In the genomic region with DNA sequence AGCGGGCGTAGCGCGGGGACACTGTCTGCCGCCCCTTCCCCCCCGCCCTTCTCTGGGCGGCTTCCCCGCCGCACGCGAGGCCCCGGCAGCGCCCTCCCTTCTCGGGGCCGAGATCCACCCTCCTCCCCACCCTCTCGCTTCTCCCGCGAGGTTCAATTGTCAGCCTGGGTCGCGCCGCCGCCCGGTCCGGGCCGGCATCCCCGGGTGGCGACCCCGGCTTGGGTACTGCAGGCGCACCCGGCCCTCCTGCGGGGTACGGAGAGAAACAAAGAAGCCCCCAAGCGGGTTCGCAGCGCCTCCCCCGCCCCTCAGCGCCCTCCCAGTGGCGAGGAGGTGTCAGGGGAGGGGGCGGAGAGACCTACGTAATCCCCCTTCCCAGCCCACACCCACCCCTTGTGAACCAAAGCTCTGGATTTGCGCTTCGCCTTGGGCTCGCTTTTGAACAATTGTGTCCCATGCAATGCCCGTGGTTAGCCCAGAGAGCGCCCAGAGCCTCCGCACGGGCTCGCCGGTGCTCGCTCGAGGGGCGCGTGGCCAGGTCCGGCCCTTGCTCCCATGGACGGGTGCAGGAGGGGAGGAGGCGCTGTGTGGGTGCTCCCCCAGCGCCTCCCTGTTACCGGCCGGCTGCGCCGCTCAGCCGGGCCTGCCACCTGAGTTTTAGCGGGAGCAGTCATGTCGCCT, we compare ENCODE assay signal across 9 cellular contexts. TPM values are rescaled to one million over a fixed set of nuclear protein-coding genes. Genes with fewer than 3 reads are reported as not detected.
A peak's percentile ranks its signal among the peaks of the same experiment; 100 is the strongest.
DNase-seq lines count a peak whose midpoint lies in the region; ATAC-seq, FAIRE-seq and TF ChIP-seq lines count a peak whose summit lies in the region.
"Had no signal": no experiment of that assay in that cellular context is flagged by ENCODE, and none has a peak within 500 bp of the region (broad histone marks: within the 10 kb centered on the region; RNA-seq: fewer than 3 reads in every experiment).

No MANE protein-coding gene starts in this region.

- no peak overlapping the region for H3K4ac ChIP-seq in trophoblast cell (ENCODE audit: low read depth, low read length)

- H4K91ac ChIP-seq in trophoblast cell (ENCODE audit: low read depth, low read length), result no peak overlapping the region

- H3K4me1 ChIP-seq in OCI-LY3 (ENCODE audit: low read length) (peaks cover 19% of the 10 kb centered on the region), fibroblast of lung (ENCODE audit: control insufficient read depth, extremely low read depth, insufficient read depth, low read length) (peaks cover 3% of the 10 kb centered on the region), trophoblast cell (ENCODE audit: control insufficient read depth in 1 of 2, insufficient read depth in 2 of 2, low read length in 2 of 2) (peaks cover 7 to 14% of the 10 kb centered on the region in 2 experiments)

- no peak for FAIRE-seq in H54 (lab: Jason Lieb, UNC)
- FAIRE-seq: endometrium had no signal

- no peaks in the 10 kb centered on the region for H3K36me3 ChIP-seq in OCI-LY3 (replicated peaks; ENCODE audit: low read depth, low read length)
- H3K36me3 ChIP-seq in fibroblast of lung (ENCODE audit: control insufficient read depth, insufficient read depth, low read length), result no peaks in the 10 kb centered on the region
- H3K36me3 ChIP-seq in trophoblast cell (ENCODE audit: control insufficient read depth in 1 of 2, insufficient read depth in 2 of 2, low read length in 2 of 2), result no peaks in the 10 kb centered on the region

- no peak overlapping the region for H2AK5ac ChIP-seq in trophoblast cell (ENCODE audit: low read length)

- no peak overlapping the region for H3K18ac ChIP-seq in trophoblast cell (ENCODE audit: low read length)

- no peak for TF ChIP-seq CTCF in OCI-LY3 (IDR thresholded peaks at IDR 0.05; ENCODE audit: low read depth, low read length)
- TF ChIP-seq CTCF in fibroblast of lung (conservative IDR thresholded peaks at IDR 0.05 in 1 of 2, IDR thresholded peaks at IDR 0.05 in 1 of 2; ENCODE audit: low read depth in 1 of 2, low read length in 2 of 2), result no peak

- H2BK5ac ChIP-seq in trophoblast cell (ENCODE audit: low read depth, low read length, poor library complexity), result no peak overlapping the region

- H3K79me1 ChIP-seq in trophoblast cell (ENCODE audit: low read length), result no peaks in the 10 kb centered on the region

- no CpG with 5 or more reads among the region's 64 CpGs for WGBS in trophoblast cell (ENCODE audit: extremely low coverage, insufficient coverage, insufficient read length)

- H3K4me3 ChIP-seq in OCI-LY3 (ENCODE audit: low read length), result peak overlapping the region; percentile 86
- H3K4me3 ChIP-seq in fibroblast of lung (replicated peaks in 1 of 4; ENCODE audit: control extremely low read depth in 1 of 4, insufficient read depth in 1 of 4, low read depth in 3 of 4, low read length in 4 of 4), result peak overlapping the region; percentile 32 to 56 (median 46)
- H3K4me3 ChIP-seq in trophoblast cell (ENCODE audit: low read depth, low read length), result peak overlapping the region; percentile 67

- peak; percentile 55 for DNase-seq in EH (ENCODE audit: low read depth)
- peak; percentile 63 to 68 for DNase-seq in fibroblast of lung (ENCODE audit: low read depth in 2 of 2)
- DNase-seq in trophoblast cell, result peak in 1 of 2 donors; percentile 26
- no peak for DNase-seq in activated CD8-positive, alpha-beta memory T cell treated with anti-CD3 and anti-CD28 coated beads, Interleukin-2, amount 50 U/mL, for 48 hours
- no peak for DNase-seq in H54 (ENCODE audit: insufficient read length, low spot score)

- no peak for ATAC-seq in HG03565 (IDR thresholded peaks at IDR 0.05; ENCODE audit: unreplicated experiment)
- no peak for ATAC-seq in HG02642 (IDR thresholded peaks at IDR 0.05; ENCODE audit: poor library complexity, unreplicated experiment)

- TF ChIP-seq POLR2A in H54 (IDR thresholded peaks at IDR 0.05; ENCODE audit: low read depth, low read length), result no peak

- no peaks in the 10 kb centered on the region for H3K9me3 ChIP-seq in OCI-LY3 (ENCODE audit: insufficient read depth, low read length)
- no peaks in the 10 kb centered on the region for H3K9me3 ChIP-seq in fibroblast of lung (ENCODE audit: control insufficient read depth, insufficient read depth, low read depth, low read length)
- H3K9me3 ChIP-seq in trophoblast cell (ENCODE audit: insufficient read depth, low read depth, low read length), result peaks cover 6% of the 10 kb centered on the region

- H4K20me1 ChIP-seq in OCI-LY3 (ENCODE audit: insufficient read depth, low read length), result no peaks in the 10 kb centered on the region
- no peaks in the 10 kb centered on the region for H4K20me1 ChIP-seq in fibroblast of lung (ENCODE audit: control insufficient read depth, extremely low read depth, insufficient read depth, low read length)

- H2AFZ ChIP-seq in OCI-LY3 (ENCODE audit: low read depth, low read length) (peak overlapping the region; percentile 57; the same call in 1 of the 2 replicates), fibroblast of lung (ENCODE audit: low read length) (no peak overlapping the region), trophoblast cell (ENCODE audit: insufficient read depth, low read length, poor library complexity) (no peak overlapping the region)

- H4K12ac ChIP-seq in trophoblast cell (ENCODE audit: low read depth, low read length), result no peak overlapping the region

- no peak overlapping the region for H4K8ac ChIP-seq in trophoblast cell (ENCODE audit: low read depth, low read length)

- H3K27ac ChIP-seq in OCI-LY3 (ENCODE audit: low read length) (no peak overlapping the region), fibroblast of lung (ENCODE audit: insufficient read depth, low read length) (no peak overlapping the region), trophoblast cell (ENCODE audit: low read depth, low read length) (no peak overlapping the region)

- no peak overlapping the region for H3K14ac ChIP-seq in trophoblast cell (ENCODE audit: low read length)

- H3K4me2 ChIP-seq in OCI-LY3 (ENCODE audit: low read length) (peak overlapping the region; percentile 96), fibroblast of lung (ENCODE audit: extremely low read depth, insufficient read depth, low read length) (peak overlapping the region; percentile 69), trophoblast cell (ENCODE audit: low read length) (peak overlapping the region; percentile 88)

- H3K23ac ChIP-seq in trophoblast cell (ENCODE audit: low read length), result no peak overlapping the region

- H2BK12ac ChIP-seq in trophoblast cell (ENCODE audit: low read length), result no peak overlapping the region

- H3K9ac ChIP-seq in OCI-LY3 (ENCODE audit: low read length) (peak overlapping the region; percentile 63), fibroblast of lung (ENCODE audit: insufficient read depth, low read length) (peak overlapping the region; percentile 16), trophoblast cell (ENCODE audit: low read length) (peak overlapping the region; percentile 11)

- H3K79me2 ChIP-seq in OCI-LY3 (ENCODE audit: low read length) (no peaks in the 10 kb centered on the region), fibroblast of lung (ENCODE audit: control insufficient read depth, insufficient read depth, low read length) (no peaks in the 10 kb centered on the region), trophoblast cell (ENCODE audit: control insufficient read depth, insufficient read depth, low read length, poor library complexity) (no peaks in the 10 kb centered on the region)

- H2BK120ac ChIP-seq in trophoblast cell (ENCODE audit: insufficient read depth, low read length, poor library complexity), result no peak overlapping the region

- H3K27me3 ChIP-seq in OCI-LY3 (ENCODE audit: low read depth, low read length), result peaks cover 3% of the 10 kb centered on the region; the same call in 1 of the 2 replicates
- peaks cover 44% of the 10 kb centered on the region for H3K27me3 ChIP-seq in fibroblast of lung (ENCODE audit: control insufficient read depth, insufficient read depth, low read length)
- peaks cover 32% of the 10 kb centered on the region for H3K27me3 ChIP-seq in trophoblast cell (ENCODE audit: insufficient read depth, low read length)

RNA-seq across cellular contexts. Expression of a gene that starts 0.6 kb away (rescaled TPM):
- 0.77 and 6.1 TPM in 2 replicates for total RNA-seq in fibroblast of lung
- 1.1 and 3.0 TPM in 2 replicates for polyA plus RNA-seq in fibroblast of lung
- polyA plus RNA-seq in fibroblast of lung (2012), result 1.4 and 2.4 TPM in 2 replicates
- 0.43 and 10.9 TPM in 2 replicates for polyA minus RNA-seq in fibroblast of lung (ENCODE audit: low replicate concordance)
- polyA plus RNA-seq in trophoblast cell (2013), result under 0.01 and 0.04 TPM in 2 replicates

Comparison
In these comparisons a context has a peak if more than half of its experiments do, and no peak if none do; other contexts are left out.
1. DNase-seq: peak in EH (single experiment) and fibroblast of lung (2 of 2); none in activated CD8-positive, alpha-beta memory T cell treated with anti-CD3 and anti-CD28 coated beads, Interleukin-2, amount 50 U/mL, for 48 hours (single experiment) and H54 (single experiment).
2. H3K9ac ChIP-seq: peak in every context shown above with its lines; median percentile 63 in OCI-LY3; 16 in fibroblast of lung; 11 in trophoblast cell.
3. Peak in every context shown above with its lines, with median percentiles within 50 percentile points of each other: H3K4me2 ChIP-seq and H3K4me3 ChIP-seq.